Comparison of ENCODE assay signal across 8 cellular contexts in the genomic region with DNA sequence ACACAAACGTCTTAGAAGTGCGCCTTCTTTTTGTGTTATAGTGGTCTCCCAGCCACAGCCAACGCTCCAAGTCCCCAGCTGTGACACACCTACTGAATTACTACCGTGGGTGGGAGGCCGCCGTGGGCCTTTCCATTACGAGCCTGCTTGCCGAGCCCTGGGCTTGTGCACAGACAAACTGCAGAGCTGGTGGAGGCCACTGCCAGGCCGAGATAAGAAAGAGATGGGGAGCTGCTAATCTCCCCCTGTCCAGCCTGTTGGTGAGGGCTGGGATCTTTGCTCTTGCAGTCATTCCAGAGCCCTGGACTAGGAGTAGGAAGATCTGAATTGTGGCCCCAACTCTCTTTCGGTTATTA.
DNase-seq lines count a peak whose midpoint lies in the region; ATAC-seq lines count a peak whose summit lies in the region.

No MANE protein-coding gene starts in this region.

- H3K4me1 Mint-ChIP-seq in activated naive CD4-positive, alpha-beta T cell treated with anti-CD3 and anti-CD28 coated beads, Interleukin-2, amount 50 U/mL, for 24 hours, result peaks cover 14% of the 10 kb centered on the region

- no peaks in the 10 kb centered on the region for H3K36me3 Mint-ChIP-seq in activated naive CD4-positive, alpha-beta T cell treated with anti-CD3 and anti-CD28 coated beads, Interleukin-2, amount 50 U/mL, for 24 hours

- peak overlapping the region; percentile 97 for H3K4me3 Mint-ChIP-seq in activated naive CD4-positive, alpha-beta T cell treated with anti-CD3 and anti-CD28 coated beads, Interleukin-2, amount 50 U/mL, for 24 hours

- H3K27ac Mint-ChIP-seq in activated naive CD4-positive, alpha-beta T cell treated with anti-CD3 and anti-CD28 coated beads, Interleukin-2, amount 50 U/mL, for 24 hours, result peak overlapping the region; percentile 95

- DNase-seq in stimulated activated CD4-positive, alpha-beta T cell treated with anti-CD3 and anti-CD28 coated beads, Interleukin-4, amount 100 ng/mL, for 4 hours, result peak; percentile 45 to 69
- DNase-seq in epidermal melanocyte (ENCODE audit: insufficient read length, low spot score), result no peak
- DNase-seq in midbrain (lab: John Stamatoyannopoulos, UW), result no peak
- no peak for DNase-seq in SW480 (ENCODE audit: low spot score)

- peak; percentile 9 for ATAC-seq in GM18909 (IDR thresholded peaks at IDR 0.05; ENCODE audit: poor library complexity, unreplicated experiment)
- ATAC-seq in HG03460 (IDR thresholded peaks at IDR 0.05; ENCODE audit: unreplicated experiment), result peak; percentile 10

- H3K4me3 ChIP-seq in iPS-18c (ENCODE audit: insufficient read depth, low read depth, low read length), result peak overlapping the region; percentile 96

- no peaks in the 10 kb centered on the region for H3K27me3 Mint-ChIP-seq in activated naive CD4-positive, alpha-beta T cell treated with anti-CD3 and anti-CD28 coated beads, Interleukin-2, amount 50 U/mL, for 24 hours

- H3K9me3 Mint-ChIP-seq in activated naive CD4-positive, alpha-beta T cell treated with anti-CD3 and anti-CD28 coated beads, Interleukin-2, amount 50 U/mL, for 24 hours, result no peaks in the 10 kb centered on the region

- H3K9me3 ChIP-seq in iPS-18c (ENCODE audit: control insufficient read depth, insufficient read depth, low read length), result no peaks in the 10 kb centered on the region

Comparison
In these comparisons a context has a peak if more than half of its experiments do, and no peak if none do; other contexts are left out.
1. DNase-seq: peak in stimulated activated CD4-positive, alpha-beta T cell treated with anti-CD3 and anti-CD28 coated beads, Interleukin-4, amount 100 ng/mL, for 4 hours (2 of 2); none in epidermal melanocyte (single experiment), midbrain (single experiment) and SW480 (single experiment).